ENCODE assay signal across 14 cellular contexts in genomic region chr9:120435066-120435465, GRCh38.
DNase-seq lines count a peak whose midpoint lies in the region; ATAC-seq and TF ChIP-seq lines count a peak whose summit lies in the region.
"Had no signal": no experiment of that assay in that cellular context is flagged by ENCODE, and none has a peak within 500 bp of the region (broad histone marks: within the 10 kb centered on the region; RNA-seq: fewer than 3 reads in every experiment).

No MANE protein-coding gene starts in this region.

- peak overlapping the region; percentile 59 for H3K9ac ChIP-seq in skeletal muscle satellite cell (ENCODE audit: low read depth, low read length)

- no peak for ATAC-seq in GM19351 (IDR thresholded peaks at IDR 0.05; ENCODE audit: unreplicated experiment)
- ATAC-seq in HG02763 (IDR thresholded peaks at IDR 0.05; ENCODE audit: unreplicated experiment): no peak
- ATAC-seq: activated CD4-positive, alpha-beta T cell treated with anti-CD3 and anti-CD28 coated beads for 36 hours; Panc1 had no signal

- no peak for TF ChIP-seq CTCF in OCI-LY7 (conservative IDR thresholded peaks at IDR 0.05; ENCODE audit: low read length)

- H3K9me3 ChIP-seq in skeletal muscle satellite cell (replicated peaks; ENCODE audit: low read length) (no peaks in the 10 kb centered on the region), OCI-LY7 (ENCODE audit: low read length) (no peaks in the 10 kb centered on the region)
- H3K9me3 ChIP-seq: testis had no signal

- no peaks in the 10 kb centered on the region for H3K79me2 ChIP-seq in OCI-LY7 (ENCODE audit: insufficient read depth, low read depth, low read length)

- no TSS peak for BruUV-seq in OCI-LY7 (replicated peaks; lab: Mats Ljungman, UMichigan)

- H3K9me2 ChIP-seq in OCI-LY7 (ENCODE audit: insufficient read depth, low read length): no peaks in the 10 kb centered on the region

- POLR2A ChIA-PET in OCI-LY7 (lab: Charles Lee): no interaction called here

- CTCF ChIA-PET in OCI-LY7 (lab: Charles Lee; ENCODE audit: unreplicated experiment): no interaction called here

- H3K27me3 ChIP-seq in skeletal muscle satellite cell (ENCODE audit: control insufficient read depth, insufficient read depth, low read length): no peaks in the 10 kb centered on the region
- H3K27me3 ChIP-seq: testis had no signal

- peak; percentile 60 for DNase-seq in LHCN-M2 (ENCODE audit: low read depth)
- peak; percentile 60 for DNase-seq in dedifferentiated amniotic fluid mesenchymal stem cell (ENCODE audit: extremely low spot score)
- DNase-seq in iris pigment epithelial cell (ENCODE audit: low read depth): peak; percentile 81
- no peak for DNase-seq in OCI-LY7 (ENCODE audit: low spot score)
- no peak for DNase-seq in HK-2 (ENCODE audit: unreplicated experiment)
- DNase-seq: activated CD4-positive, alpha-beta T cell treated with anti-CD3 and anti-CD28 coated beads for 36 hours; CD4-positive, CD25-positive, alpha-beta regulatory T cell; NCI-H82; stimulated activated CD4-positive, alpha-beta T cell treated with anti-CD3 and anti-CD28 coated beads, Interleukin-12 subunit alpha, Interleukin-12 subunit beta, amount 100 ng/mL, for 4 hours had no signal

- H3K4me2 ChIP-seq in skeletal muscle satellite cell (ENCODE audit: low read length) (peak overlapping the region; percentile 44), OCI-LY7 (ENCODE audit: low read length) (no peak overlapping the region)

- intact Hi-C loops in OCI-LY7 (cut with micrococcal nuclease; ENCODE audit: unreplicated experiment): no loop called here

- H4K20me1 ChIP-seq in OCI-LY7 (ENCODE audit: insufficient read depth, low read length): no peaks in the 10 kb centered on the region

- H3K27ac ChIP-seq in OCI-LY7 (ENCODE audit: low read depth, low read length, poor library complexity, severe bottlenecking): no peak overlapping the region
- H3K27ac ChIP-seq: testis had no signal

- H3K36me3 ChIP-seq in skeletal muscle satellite cell (ENCODE audit: insufficient read depth, low read length): peaks cover 42% of the 10 kb centered on the region
- peaks cover 71% of the 10 kb centered on the region for H3K36me3 ChIP-seq in OCI-LY7 (ENCODE audit: insufficient read depth, low read length)

- H3K4me1 ChIP-seq in skeletal muscle satellite cell (ENCODE audit: control insufficient read depth, insufficient read depth, low read length) (peaks cover 45% of the 10 kb centered on the region), OCI-LY7 (ENCODE audit: insufficient read depth, low read length, poor library complexity, severe bottlenecking) (peaks cover 11% of the 10 kb centered on the region)

- H2AFZ ChIP-seq in OCI-LY7 (ENCODE audit: low read length): no peak overlapping the region

- H3K4me3 ChIP-seq in skeletal muscle satellite cell (ENCODE audit: low read length): no peak overlapping the region
- H3K4me3 ChIP-seq in OCI-LY7 (ENCODE audit: low read depth, low read length, poor library complexity, severe bottlenecking): no peak overlapping the region
- H3K4me3 ChIP-seq: testis had no signal

Comparison
In these comparisons a context has a peak if more than half of its experiments do, and no peak if none do; other contexts are left out.
1. DNase-seq: peak in LHCN-M2 (single experiment), dedifferentiated amniotic fluid mesenchymal stem cell (single experiment) and iris pigment epithelial cell (single experiment); none in OCI-LY7 (single experiment) and HK-2 (single experiment).